Comparison of ENCODE assay signal across 8 cellular contexts in genomic region chr14:60165547-60165876, GRCh38. TPM values are rescaled to one million over a fixed set of nuclear protein-coding genes. Genes with fewer than 3 reads are reported as not detected.
A peak's percentile ranks its signal among the peaks of the same experiment; 100 is the strongest.
DNase-seq lines count a peak whose midpoint lies in the region; ATAC-seq and TF ChIP-seq lines count a peak whose summit lies in the region.

No MANE protein-coding gene starts in this region.

- ATAC-seq in HG03378 (IDR thresholded peaks at IDR 0.05; ENCODE audit: unreplicated experiment) (peak; percentile 22), body of pancreas (no peak), mucosa of descending colon (no peak)

- TF ChIP-seq CTCF in body of pancreas (IDR thresholded peaks at IDR 0.05) (peak in 1 of 7 experiments; percentile 46), mucosa of descending colon (IDR thresholded peaks at IDR 0.05) (peak; percentile 23)

- H3K27ac ChIP-seq in body of pancreas: peak overlapping the region; percentile 50 to 90 (median 85)

- H3K4me1 ChIP-seq in body of pancreas (peaks cover 23% of the 10 kb centered on the region), mucosa of descending colon (ENCODE audit: low read depth) (no peaks in the 10 kb centered on the region)

- H3K9me3 ChIP-seq in body of pancreas (no peaks in the 10 kb centered on the region), mucosa of descending colon (no peaks in the 10 kb centered on the region)

- WGBS in body of pancreas, 2 donors: 0 to 3% methylated on average over 4 of the region's 4 CpGs

- TF ChIP-seq POLR2A in body of pancreas (IDR thresholded peaks at IDR 0.05): no peak

- H3K36me3 ChIP-seq in body of pancreas (replicated peaks in 1 of 2; ENCODE audit: insufficient read depth in 1 of 2, low read depth in 2 of 2) (no peaks in the 10 kb centered on the region), mucosa of descending colon (ENCODE audit: low read depth) (no peaks in the 10 kb centered on the region)

- DNase-seq in DMS79 treated with DMSO at 0.1 percent for 48 hours (lab: John Stamatoyannopoulos, UW) (peak; percentile 85), DMS79 (lab: John Stamatoyannopoulos, UW) (no peak), body of pancreas (no peak), mucosa of descending colon (no peak), OCI-M1 (lab: John Stamatoyannopoulos, UW) (no peak), AG08396 (ENCODE audit: low spot score) (no peak)
- no peak for DNase-seq in stimulated activated naive CD4-positive, alpha-beta T cell treated with Interleukin-2 at 50 U/mL for 16 hours (lab: John Stamatoyannopoulos, UW)

- no peak overlapping the region for H3K4me3 ChIP-seq in body of pancreas
- H3K4me3 ChIP-seq in mucosa of descending colon: peak overlapping the region; percentile 84

- no peaks in the 10 kb centered on the region for H3K27me3 ChIP-seq in body of pancreas

- intact Hi-C loops in body of pancreas (cut with DNase I) (no loop called here), mucosa of descending colon (cut with DNase I, micrococcal nuclease) (no loop called here)

RNA-seq across cellular contexts. Expression of gene DHRS7, which starts 0.3 kb away (rescaled TPM):
- 10 to 100 TPM; 67.7 to 97.6 TPM for total RNA-seq in body of pancreas
- 10 to 100 TPM; 63.4 to 96.3 (median 83.5) TPM for total RNA-seq in mucosa of descending colon
